In genomic region chr2:95057535-95058453, GRCh38 we compare ENCODE assay signal across 1 cellular context.
TF ChIP-seq lines count a peak whose summit lies in the region.

No MANE protein-coding gene starts in this region.

TF ChIP-seq in GM23338, 12 proteins besides CTCF, POLR2A, EP300 and RAD21 (continued from another document):
- TF ChIP-seq, protein P1, sequence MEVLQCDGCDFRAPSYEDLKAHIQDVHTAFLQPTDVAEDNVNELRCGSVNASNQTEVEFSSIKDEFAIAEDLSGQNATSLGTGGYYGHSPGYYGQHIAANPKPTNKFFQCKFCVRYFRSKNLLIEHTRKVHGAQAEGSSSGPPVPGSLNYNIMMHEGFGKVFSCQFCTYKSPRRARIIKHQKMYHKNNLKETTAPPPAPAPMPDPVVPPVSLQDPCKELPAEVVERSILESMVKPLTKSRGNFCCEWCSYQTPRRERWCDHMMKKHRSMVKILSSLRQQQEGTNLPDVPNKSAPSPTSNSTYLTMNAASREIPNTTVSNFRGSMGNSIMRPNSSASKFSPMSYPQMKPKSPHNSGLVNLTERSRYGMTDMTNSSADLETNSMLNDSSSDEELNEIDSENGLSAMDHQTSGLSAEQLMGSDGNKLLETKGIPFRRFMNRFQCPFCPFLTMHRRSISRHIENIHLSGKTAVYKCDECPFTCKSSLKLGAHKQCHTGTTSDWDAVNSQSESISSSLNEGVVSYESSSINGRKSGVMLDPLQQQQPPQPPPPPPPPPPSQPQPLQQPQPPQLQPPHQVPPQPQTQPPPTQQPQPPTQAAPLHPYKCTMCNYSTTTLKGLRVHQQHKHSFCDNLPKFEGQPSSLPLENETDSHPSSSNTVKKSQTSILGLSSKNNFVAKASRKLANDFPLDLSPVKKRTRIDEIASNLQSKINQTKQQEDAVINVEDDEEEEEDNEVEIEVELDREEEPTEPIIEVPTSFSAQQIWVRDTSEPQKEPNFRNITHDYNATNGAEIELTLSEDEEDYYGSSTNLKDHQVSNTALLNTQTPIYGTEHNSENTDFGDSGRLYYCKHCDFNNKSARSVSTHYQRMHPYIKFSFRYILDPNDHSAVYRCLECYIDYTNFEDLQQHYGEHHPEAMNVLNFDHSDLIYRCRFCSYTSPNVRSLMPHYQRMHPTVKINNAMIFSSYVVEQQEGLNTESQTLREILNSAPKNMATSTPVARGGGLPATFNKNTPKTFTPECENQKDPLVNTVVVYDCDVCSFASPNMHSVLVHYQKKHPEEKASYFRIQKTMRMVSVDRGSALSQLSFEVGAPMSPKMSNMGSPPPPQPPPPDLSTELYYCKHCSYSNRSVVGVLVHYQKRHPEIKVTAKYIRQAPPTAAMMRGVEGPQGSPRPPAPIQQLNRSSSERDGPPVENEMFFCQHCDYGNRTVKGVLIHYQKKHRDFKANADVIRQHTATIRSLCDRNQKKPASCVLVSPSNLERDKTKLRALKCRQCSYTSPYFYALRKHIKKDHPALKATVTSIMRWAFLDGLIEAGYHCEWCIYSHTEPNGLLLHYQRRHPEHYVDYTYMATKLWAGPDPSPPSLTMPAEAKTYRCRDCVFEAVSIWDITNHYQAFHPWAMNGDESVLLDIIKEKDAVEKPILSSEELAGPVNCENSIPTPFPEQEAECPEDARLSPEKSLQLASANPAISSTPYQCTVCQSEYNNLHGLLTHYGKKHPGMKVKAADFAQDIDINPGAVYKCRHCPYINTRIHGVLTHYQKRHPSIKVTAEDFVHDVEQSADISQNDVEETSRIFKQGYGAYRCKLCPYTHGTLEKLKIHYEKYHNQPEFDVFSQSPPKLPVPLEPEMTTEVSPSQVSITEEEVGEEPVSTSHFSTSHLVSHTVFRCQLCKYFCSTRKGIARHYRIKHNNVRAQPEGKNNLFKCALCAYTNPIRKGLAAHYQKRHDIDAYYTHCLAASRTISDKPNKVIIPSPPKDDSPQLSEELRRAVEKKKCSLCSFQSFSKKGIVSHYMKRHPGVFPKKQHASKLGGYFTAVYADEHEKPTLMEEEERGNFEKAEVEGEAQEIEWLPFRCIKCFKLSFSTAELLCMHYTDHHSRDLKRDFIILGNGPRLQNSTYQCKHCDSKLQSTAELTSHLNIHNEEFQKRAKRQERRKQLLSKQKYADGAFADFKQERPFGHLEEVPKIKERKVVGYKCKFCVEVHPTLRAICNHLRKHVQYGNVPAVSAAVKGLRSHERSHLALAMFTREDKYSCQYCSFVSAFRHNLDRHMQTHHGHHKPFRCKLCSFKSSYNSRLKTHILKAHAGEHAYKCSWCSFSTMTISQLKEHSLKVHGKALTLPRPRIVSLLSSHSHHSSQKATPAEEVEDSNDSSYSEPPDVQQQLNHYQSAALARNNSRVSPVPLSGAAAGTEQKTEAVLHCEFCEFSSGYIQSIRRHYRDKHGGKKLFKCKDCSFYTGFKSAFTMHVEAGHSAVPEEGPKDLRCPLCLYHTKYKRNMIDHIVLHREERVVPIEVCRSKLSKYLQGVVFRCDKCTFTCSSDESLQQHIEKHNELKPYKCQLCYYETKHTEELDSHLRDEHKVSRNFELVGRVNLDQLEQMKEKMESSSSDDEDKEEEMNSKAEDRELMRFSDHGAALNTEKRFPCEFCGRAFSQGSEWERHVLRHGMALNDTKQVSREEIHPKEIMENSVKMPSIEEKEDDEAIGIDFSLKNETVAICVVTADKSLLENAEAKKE (CRISPR knock-in tag; IDR thresholded peaks at IDR 0.05), result no peak
- no peak for TF ChIP-seq CREB1 (CRISPR knock-in tag; IDR thresholded peaks at IDR 0.05; ENCODE audit: low read depth)
- TF ChIP-seq EZH2phosphoT487 (IDR thresholded peaks at IDR 0.05; ENCODE audit: unreplicated experiment), result no peak
